ENCODE assay signal across 8 cellular contexts in the genomic region with DNA sequence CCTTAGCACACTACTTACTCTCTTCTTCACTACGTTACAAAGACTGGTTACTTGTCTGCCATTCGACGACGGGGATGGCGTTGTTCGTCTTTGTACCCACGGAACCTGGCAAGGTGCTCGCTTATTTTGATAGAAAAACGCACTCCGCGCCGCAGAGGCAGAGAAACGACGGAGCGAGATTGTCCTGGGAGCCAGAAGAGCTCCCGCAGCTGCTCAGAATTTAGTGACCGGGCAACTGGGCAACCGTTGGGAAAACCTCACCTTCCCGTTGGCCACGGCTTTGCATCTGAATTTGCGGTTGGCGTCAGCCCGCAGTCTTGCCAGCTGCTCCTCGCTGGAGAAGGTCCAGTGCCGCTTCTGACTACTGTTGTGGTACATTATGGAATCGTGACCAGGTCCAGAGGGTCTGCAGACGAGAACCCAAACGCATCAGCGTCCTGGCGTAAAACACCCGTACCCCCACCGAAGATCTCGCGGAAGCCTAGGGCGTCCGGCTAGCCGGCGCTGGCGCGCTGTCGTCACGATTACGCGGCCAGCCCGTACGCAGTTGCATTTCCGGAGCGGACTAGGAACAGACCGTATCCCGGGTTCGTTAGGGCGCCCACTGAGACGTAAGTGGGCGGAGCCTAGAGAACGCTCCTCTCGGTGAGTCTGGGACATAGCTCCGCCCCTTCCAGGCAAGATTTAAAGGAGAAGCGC. TPM values are rescaled to one million over a fixed set of nuclear protein-coding genes. Genes with fewer than 3 reads are reported as not detected.
DNase-seq lines count a peak whose midpoint lies in the region; ATAC-seq and TF ChIP-seq lines count a peak whose summit lies in the region.

Gene CCNH, minus strand, starts transcription at position 514 of the 699 bp plus-strand sequence. Its CDS starts 136 bp downstream, at position 378.

- H4K20me1 ChIP-seq in fibroblast of lung (ENCODE audit: control insufficient read depth, extremely low read depth, insufficient read depth, low read length): no peaks in the 10 kb centered on the region

- H2AFZ ChIP-seq in fibroblast of lung (ENCODE audit: low read length): peak within 1 kb of the TSS; percentile 68

- no peaks in the 10 kb centered on the region for H3K9me3 Mint-ChIP-seq in activated T-helper 2 cell treated with anti-CD3 and anti-CD28 coated beads, Interferon-gamma antibody, Interleukin-2, Interleukin-4, amounts not matched to agents 10 μg/mL and 5 μg/mL and 100 μg/mL, durations not matched to agents 14 hours and 24 hours and 36 hours
- no peaks in the 10 kb centered on the region for H3K9me3 Mint-ChIP-seq in naive thymus-derived CD4-positive, alpha-beta T cell
- H3K9me3 Mint-ChIP-seq in stimulated activated naive B cell treated with anti-CD40 and anti-IgM and Interleukin-4, amounts not matched to agents 10 μg/mL and 1 μg/mL and 100 μg/mL, for 72 hours: no peaks in the 10 kb centered on the region

- H3K27ac Mint-ChIP-seq in activated T-helper 2 cell treated with anti-CD3 and anti-CD28 coated beads, Interferon-gamma antibody, Interleukin-2, Interleukin-4, amounts not matched to agents 10 μg/mL and 5 μg/mL and 100 μg/mL, durations not matched to agents 14 hours and 24 hours and 36 hours: peak within 1 kb of the TSS; percentile 96
- peak within 1 kb of the TSS; percentile 92 to 99 (median 98) for H3K27ac Mint-ChIP-seq in naive thymus-derived CD4-positive, alpha-beta T cell
- peak within 1 kb of the TSS; percentile 94 for H3K27ac Mint-ChIP-seq in stimulated activated naive B cell treated with anti-CD40 and anti-IgM and Interleukin-4, amounts not matched to agents 10 μg/mL and 1 μg/mL and 100 μg/mL, for 72 hours

- H3K27ac ChIP-seq in RWPE2 (ENCODE audit: poor library complexity, severe bottlenecking) (peak within 1 kb of the TSS; percentile 72), fibroblast of lung (ENCODE audit: insufficient read depth, low read length) (peak within 1 kb of the TSS; percentile 100)
- peak within 1 kb of the TSS; percentile 99 for H3K27ac ChIP-seq in naive thymus-derived CD4-positive, alpha-beta T cell (ENCODE audit: low read depth, low read length)

- H3K79me2 ChIP-seq in fibroblast of lung (ENCODE audit: control insufficient read depth, insufficient read depth, low read length): peaks cover 26% of the 10 kb centered on the region

- POLR2A ChIA-PET in naive thymus-derived CD4-positive, alpha-beta T cell (lab: Charles Lee): interaction anchor here (0.8 to 2.0 kb wide), 8 partner anchors 9 to 795 kb away, joined by 3 to 12 read pairs (median 4); partner anchors contain the start of genes COX7C and RASA1

- CTCF ChIA-PET in naive thymus-derived CD4-positive, alpha-beta T cell (lab: Charles Lee): interaction anchor here (1.1 to 1.4 kb wide), 2 partner anchors 13 to 145 kb away, joined by 4 to 7 read pairs; partner anchors contain the start of gene RASA1

- peaks cover 14% of the 10 kb centered on the region for H3K4me1 ChIP-seq in RWPE2 (ENCODE audit: insufficient read depth, poor library complexity, severe bottlenecking)
- peaks cover 6% of the 10 kb centered on the region for H3K4me1 ChIP-seq in fibroblast of lung (ENCODE audit: control insufficient read depth, extremely low read depth, insufficient read depth, low read length)
- H3K4me1 ChIP-seq in naive thymus-derived CD4-positive, alpha-beta T cell (ENCODE audit: control insufficient read depth in 2 of 2, insufficient read depth in 2 of 2, low read length in 2 of 2): peaks cover 26 to 28% of the 10 kb centered on the region in 2 donors

- H3K36me3 ChIP-seq in RWPE2 (ENCODE audit: low read depth) (peaks cover 38% of the 10 kb centered on the region), fibroblast of lung (ENCODE audit: control insufficient read depth, insufficient read depth, low read length) (peaks cover 8% of the 10 kb centered on the region)
- peaks cover 3 to 31% (median 5%) of the 10 kb centered on the region in 3 experiments for H3K36me3 ChIP-seq in naive thymus-derived CD4-positive, alpha-beta T cell (ENCODE audit: control insufficient read depth in 2 of 3, insufficient read depth in 3 of 3, low read length in 3 of 3)

- peaks cover 4% of the 10 kb centered on the region for H3K27me3 Mint-ChIP-seq in activated T-helper 2 cell treated with anti-CD3 and anti-CD28 coated beads, Interferon-gamma antibody, Interleukin-2, Interleukin-4, amounts not matched to agents 10 μg/mL and 5 μg/mL and 100 μg/mL, durations not matched to agents 14 hours and 24 hours and 36 hours (ENCODE audit: low read depth)
- H3K27me3 Mint-ChIP-seq in naive thymus-derived CD4-positive, alpha-beta T cell: peaks cover 0 to 3% (median 0%) of the 10 kb centered on the region in 5 donors
- peaks cover 3 to 12% of the 10 kb centered on the region in 2 donors for H3K27me3 Mint-ChIP-seq in stimulated activated naive B cell treated with anti-CD40 and anti-IgM and Interleukin-4, amounts not matched to agents 10 μg/mL and 1 μg/mL and 100 μg/mL, for 72 hours

- peak within 1 kb of the TSS; percentile 99 for H3K4me3 Mint-ChIP-seq in activated T-helper 2 cell treated with anti-CD3 and anti-CD28 coated beads, Interferon-gamma antibody, Interleukin-2, Interleukin-4, amounts not matched to agents 10 μg/mL and 5 μg/mL and 100 μg/mL, durations not matched to agents 14 hours and 24 hours and 36 hours (ENCODE audit: low read depth)
- peak within 1 kb of the TSS; percentile 90 to 100 (median 95) for H3K4me3 Mint-ChIP-seq in naive thymus-derived CD4-positive, alpha-beta T cell
- H3K4me3 Mint-ChIP-seq in stimulated activated naive B cell treated with anti-CD40 and anti-IgM and Interleukin-4, amounts not matched to agents 10 μg/mL and 1 μg/mL and 100 μg/mL, for 72 hours: peak within 1 kb of the TSS; percentile 92 to 94

- H3K27me3 ChIP-seq in RWPE2 (ENCODE audit: insufficient read depth, poor library complexity, severe bottlenecking) (no peaks in the 10 kb centered on the region), fibroblast of lung (ENCODE audit: control insufficient read depth, insufficient read depth, low read length) (no peaks in the 10 kb centered on the region)
- no peaks in the 10 kb centered on the region for H3K27me3 ChIP-seq in naive thymus-derived CD4-positive, alpha-beta T cell (ENCODE audit: control insufficient read depth in 2 of 2, insufficient read depth in 2 of 2, low read length in 2 of 2)

- TF ChIP-seq CTCF in RWPE2 (IDR thresholded peaks at IDR 0.05; ENCODE audit: poor library complexity, severe bottlenecking): no peak
- no peak for TF ChIP-seq CTCF in fibroblast of lung (conservative IDR thresholded peaks at IDR 0.05 in 1 of 2, IDR thresholded peaks at IDR 0.05 in 1 of 2; ENCODE audit: low read depth in 1 of 2, low read length in 2 of 2)

- no peaks in the 10 kb centered on the region for H3K9me3 ChIP-seq in RWPE2 (ENCODE audit: severe bottlenecking)
- H3K9me3 ChIP-seq in fibroblast of lung (ENCODE audit: control insufficient read depth, insufficient read depth, low read depth, low read length): no peaks in the 10 kb centered on the region
- no peaks in the 10 kb centered on the region for H3K9me3 ChIP-seq in naive thymus-derived CD4-positive, alpha-beta T cell (ENCODE audit: control insufficient read depth in 2 of 3, low read length in 3 of 3)

- intact Hi-C loops in activated T-helper 2 cell treated with anti-CD3 and anti-CD28 coated beads, Interferon-gamma antibody, Interleukin-2, Interleukin-4, amounts not matched to agents 10 μg/mL and 5 μg/mL and 100 μg/mL, durations not matched to agents 14 hours and 24 hours and 36 hours (cut with micrococcal nuclease): loop anchor here (1.0 to 2.0 kb wide), 5 partner anchors 146 to 838 kb away; partner anchors contain the start of genes COX7C and RASA1
- intact Hi-C loops in naive thymus-derived CD4-positive, alpha-beta T cell (cut with micrococcal nuclease): loop anchor here (1.0 to 5.0 kb wide), 13 partner anchors 12 to 1280 kb away; partner anchors contain the start of genes COX7C (in 2 of the 2), TMEM161B (in 2 of the 2) and RASA1 (in 1 of the 2)

- peak within 1 kb of the TSS; percentile 94 for H3K9ac ChIP-seq in fibroblast of lung (ENCODE audit: insufficient read depth, low read length)

- peaks cover 26% of the 10 kb centered on the region for H3K4me1 Mint-ChIP-seq in activated T-helper 2 cell treated with anti-CD3 and anti-CD28 coated beads, Interferon-gamma antibody, Interleukin-2, Interleukin-4, amounts not matched to agents 10 μg/mL and 5 μg/mL and 100 μg/mL, durations not matched to agents 14 hours and 24 hours and 36 hours (ENCODE audit: low read depth)
- H3K4me1 Mint-ChIP-seq in naive thymus-derived CD4-positive, alpha-beta T cell: peaks cover 26 to 65% (median 52%) of the 10 kb centered on the region in 7 donors
- peaks cover 11 to 21% of the 10 kb centered on the region in 2 donors for H3K4me1 Mint-ChIP-seq in stimulated activated naive B cell treated with anti-CD40 and anti-IgM and Interleukin-4, amounts not matched to agents 10 μg/mL and 1 μg/mL and 100 μg/mL, for 72 hours

- peak within 1 kb of the TSS; percentile 91 for H3K4me2 ChIP-seq in fibroblast of lung (ENCODE audit: extremely low read depth, insufficient read depth, low read length)

- DNase-seq in EH (ENCODE audit: low read depth) (peak; percentile 98), H4 (ENCODE audit: low spot score) (peak; percentile 98), LoVo (ENCODE audit: low spot score) (peak; percentile 99), RWPE2 (ENCODE audit: low spot score) (peak; percentile 98), fibroblast of lung (ENCODE audit: low read depth in 2 of 2) (peak; percentile 97 to 98)
- peak; percentile 95 for DNase-seq in activated T-helper 2 cell treated with anti-CD3 and anti-CD28 coated beads, Interferon-gamma antibody, Interleukin-2, Interleukin-4, amounts not matched to agents 10 μg/mL and 5 μg/mL and 100 μg/mL, durations not matched to agents 14 hours and 24 hours and 36 hours (ENCODE audit: low spot score)
- peak; percentile 83 to 98 (median 97) for DNase-seq in naive thymus-derived CD4-positive, alpha-beta T cell
- DNase-seq in stimulated activated naive B cell treated with anti-CD40 and anti-IgM and Interleukin-4, amounts not matched to agents 10 μg/mL and 1 μg/mL and 100 μg/mL, for 72 hours: peak; percentile 96

- peaks cover 36% of the 10 kb centered on the region for H3K36me3 Mint-ChIP-seq in activated T-helper 2 cell treated with anti-CD3 and anti-CD28 coated beads, Interferon-gamma antibody, Interleukin-2, Interleukin-4, amounts not matched to agents 10 μg/mL and 5 μg/mL and 100 μg/mL, durations not matched to agents 14 hours and 24 hours and 36 hours (ENCODE audit: low read depth)
- peaks cover 4 to 30% (median 12%) of the 10 kb centered on the region in 5 donors for H3K36me3 Mint-ChIP-seq in naive thymus-derived CD4-positive, alpha-beta T cell
- H3K36me3 Mint-ChIP-seq in stimulated activated naive B cell treated with anti-CD40 and anti-IgM and Interleukin-4, amounts not matched to agents 10 μg/mL and 1 μg/mL and 100 μg/mL, for 72 hours: peaks cover 15 to 29% of the 10 kb centered on the region in 2 donors

- H3K4me3 ChIP-seq in RWPE2 (ENCODE audit: severe bottlenecking) (peak within 1 kb of the TSS; percentile 52), fibroblast of lung (replicated peaks in 1 of 4; ENCODE audit: control extremely low read depth in 1 of 4, insufficient read depth in 1 of 4, low read depth in 3 of 4, low read length in 4 of 4) (peak within 1 kb of the TSS; percentile 75 to 96 (median 92))
- peak within 1 kb of the TSS; percentile 88 for H3K4me3 ChIP-seq in naive thymus-derived CD4-positive, alpha-beta T cell (ENCODE audit: low read length)

- peak; percentile 96 for ATAC-seq in RWPE2 (ENCODE audit: low read depth)
- ATAC-seq in naive thymus-derived CD4-positive, alpha-beta T cell: peak; percentile 99
- ATAC-seq in stimulated activated naive B cell treated with anti-CD40 and anti-IgM and Interleukin-4, amounts not matched to agents 10 μg/mL and 1 μg/mL and 100 μg/mL, for 72 hours (replicated peaks): peak; percentile 96 to 99

RNA-seq across cellular contexts. Expression of gene CCNH, which starts in this region (rescaled TPM):
- 64.6 and 86.6 TPM in 2 replicates for total RNA-seq in H4 (2014; rRNA removed; shearing (Covaris generic))
- 68.2 and 70.1 TPM in 2 replicates for total RNA-seq in activated T-helper 2 cell treated with anti-CD3 and anti-CD28 coated beads, Interferon-gamma antibody, Interleukin-2, Interleukin-4, amounts not matched to agents 10 μg/mL and 5 μg/mL and 100 μg/mL, durations not matched to agents 14 hours and 24 hours and 36 hours
- total RNA-seq in fibroblast of lung: 63.7 and 77.6 TPM in 2 replicates
- polyA plus RNA-seq in fibroblast of lung: 88.0 and 98.7 TPM in 2 replicates
- polyA plus RNA-seq in fibroblast of lung (2012): 53.7 and 65.4 TPM in 2 replicates
- polyA minus RNA-seq in fibroblast of lung (ENCODE audit: low replicate concordance): 11.6 and 11.7 TPM in 2 replicates
- 100 to 1,000 TPM in 4 of 5 experiments, 10 to 100 TPM in 1; 57.5 to 239 (median 113) TPM for total RNA-seq in naive thymus-derived CD4-positive, alpha-beta T cell
- 10 to 100 TPM; 55.7 to 64.9 TPM for polyA plus RNA-seq in naive thymus-derived CD4-positive, alpha-beta T cell

Comparison
In these comparisons a context has a peak if more than half of its experiments do, and no peak if none do; other contexts are left out.
1. Peak in every context shown above with its lines: DNase-seq, ATAC-seq, H3K4me3 ChIP-seq and H3K27ac ChIP-seq.